Comparison of ENCODE assay signal across 8 cellular contexts in genomic region chr7:27661776-27662489, GRCh38. TPM values are rescaled to one million over a fixed set of nuclear protein-coding genes. Genes with fewer than 3 reads are reported as not detected.
DNase-seq lines count a peak whose midpoint lies in the region; TF ChIP-seq lines count a peak whose summit lies in the region.

No MANE protein-coding gene starts in this region.

- no peak for TF ChIP-seq EP300 in transverse colon (IDR thresholded peaks at IDR 0.05; ENCODE audit: low read depth)

- H3K27ac ChIP-seq in KMS-11: peak overlapping the region; percentile 50
- peak overlapping the region; percentile 81 to 87 for H3K27ac ChIP-seq in esophagus (ENCODE audit: low read depth in 2 of 2, low read length in 1 of 2)
- peak overlapping the region; percentile 70 to 88 for H3K27ac ChIP-seq in mucosa of rectum (ENCODE audit: low read depth in 2 of 2, low read length in 2 of 2)
- peak overlapping the region; percentile 93 to 95 (median 94) for H3K27ac ChIP-seq in transverse colon

- no peaks in the 10 kb centered on the region for H4K20me1 ChIP-seq in KMS-11 (ENCODE audit: insufficient read depth)

- H3K27me3 ChIP-seq in KMS-11 (ENCODE audit: insufficient read depth, low read depth) (no peaks in the 10 kb centered on the region), esophagus (ENCODE audit: control insufficient read depth in 1 of 2, insufficient read depth in 2 of 2, low read length in 2 of 2) (no peaks in the 10 kb centered on the region), mucosa of rectum (ENCODE audit: control insufficient read depth in 2 of 2, insufficient read depth in 2 of 2, low read length in 2 of 2) (no peaks in the 10 kb centered on the region), transverse colon (no peaks in the 10 kb centered on the region)

- no peaks in the 10 kb centered on the region for H3K9me3 ChIP-seq in esophagus (ENCODE audit: control insufficient read depth in 2 of 2, insufficient read depth in 1 of 2, low read depth in 1 of 2, low read length in 1 of 2)
- no peaks in the 10 kb centered on the region for H3K9me3 ChIP-seq in mucosa of rectum (ENCODE audit: control insufficient read depth in 2 of 2, low read length in 2 of 2)
- no peaks in the 10 kb centered on the region for H3K9me3 ChIP-seq in transverse colon

- intact Hi-C loops in transverse colon (cut with DNase I; ENCODE audit: low total_unique reads): no loop called here

- H3K4me3 ChIP-seq in KMS-11 (IDR thresholded peaks at IDR 0.05; ENCODE audit: insufficient read depth, low read depth, low read length) (peak overlapping the region; percentile 81), esophagus (ENCODE audit: low read depth in 1 of 2, low read length in 2 of 2) (peak overlapping the region; percentile 69 to 84), mucosa of rectum (ENCODE audit: low read length in 2 of 2) (peak overlapping the region; percentile 86 to 92), transverse colon (peak overlapping the region; percentile 68 to 97 (median 84))

- TF ChIP-seq CTCF in KMS-11 (conservative IDR thresholded peaks at IDR 0.05; ENCODE audit: low read depth, low read length) (no peak), transverse colon (IDR thresholded peaks at IDR 0.05) (no peak)

- H3K4me1 ChIP-seq in KMS-11 (ENCODE audit: low read depth, poor library complexity, severe bottlenecking) (peaks cover 7% of the 10 kb centered on the region), esophagus (ENCODE audit: control insufficient read depth in 2 of 2, insufficient read depth in 2 of 2, low read length in 1 of 2) (no peaks in the 10 kb centered on the region), mucosa of rectum (ENCODE audit: control insufficient read depth in 2 of 2, insufficient read depth in 2 of 2, low read length in 2 of 2) (peaks cover 5 to 10% of the 10 kb centered on the region in 2 donors), transverse colon (peaks cover 3 to 19% (median 10%) of the 10 kb centered on the region in 4 donors)

- H2AFZ ChIP-seq in KMS-11 (ENCODE audit: low read depth): peak overlapping the region; percentile 91

- H3K79me2 ChIP-seq in KMS-11 (ENCODE audit: insufficient read depth, low read depth): no peaks in the 10 kb centered on the region

- H3K9ac ChIP-seq in KMS-11: peak overlapping the region; percentile 72
- peak overlapping the region; percentile 76 to 92 for H3K9ac ChIP-seq in mucosa of rectum (ENCODE audit: low read depth in 1 of 2, low read length in 2 of 2)

- 5 to 6% methylated on average over 18 of the region's 18 CpGs for WGBS in esophagus, 2 donors
- 6 to 20% methylated on average over 2 to 18 of the region's 18 CpGs for WGBS in transverse colon (ENCODE audit: low coverage in 1 of 2), 2 donors

- peak overlapping the region; percentile 66 for H3K4me2 ChIP-seq in KMS-11

- TF ChIP-seq POLR2A in transverse colon (IDR thresholded peaks at IDR 0.05): no peak

- DNase-seq in NCI-H1105 treated with DMSO at 0.1 percent for 48 hours (lab: John Stamatoyannopoulos, UW) (peak; percentile 32), NCI-H1105 (lab: John Stamatoyannopoulos, UW) (no peak), transverse colon (peak; percentile 37), MV-4-11 (lab: John Stamatoyannopoulos, UW) (no peak)
- DNase-seq in activated CD8-positive, alpha-beta memory T cell treated with anti-CD3 and anti-CD28 coated beads, Interleukin-2, amount 50 U/mL, for 48 hours: peak; percentile 69

- H3K36me3 ChIP-seq in KMS-11 (ENCODE audit: insufficient read depth): no peaks in the 10 kb centered on the region
- H3K36me3 ChIP-seq in esophagus (ENCODE audit: control insufficient read depth in 2 of 2, insufficient read depth in 2 of 2, low read length in 1 of 2): no peaks in the 10 kb centered on the region
- no peaks in the 10 kb centered on the region for H3K36me3 ChIP-seq in mucosa of rectum (ENCODE audit: control insufficient read depth in 2 of 2, insufficient read depth in 2 of 2, low read length in 2 of 2)
- no peaks in the 10 kb centered on the region for H3K36me3 ChIP-seq in transverse colon

- in situ Hi-C loops in transverse colon (cut with MboI; ENCODE audit: low pct_ligation_motif_present in 1 of 4, low pct_unique_long_range_greater_than_20kb in 1 of 4, low sequenced_read_pairs in 3 of 4): no loop called here

RNA-seq across cellular contexts. Expression of gene HIBADH, which starts 0.8 kb away (rescaled TPM):
- 10 to 100 TPM in 1 of 2 donors, 1 to 10 TPM in 1; 5.5 to 11.4 TPM for polyA plus RNA-seq in esophagus
- total RNA-seq in transverse colon: 10 to 100 TPM; 18.0 to 74.8 (median 41.2) TPM

Comparison
In these comparisons a context has a peak if more than half of its experiments do, and no peak if none do; other contexts are left out.
1. DNase-seq: peak in NCI-H1105 treated with DMSO at 0.1 percent for 48 hours (single experiment), activated CD8-positive, alpha-beta memory T cell treated with anti-CD3 and anti-CD28 coated beads, Interleukin-2, amount 50 U/mL, for 48 hours (single experiment) and transverse colon (single experiment); none in NCI-H1105 (single experiment) and MV-4-11 (single experiment).
2. Peak in every context shown above with its lines, with median percentiles within 50 percentile points of each other: H3K27ac ChIP-seq and H3K4me3 ChIP-seq.